In genomic region chr6:133359760-133360159, GRCh38 we compare ENCODE assay signal across 19 cellular contexts.
"Had no signal": no experiment of that assay in that cellular context is flagged by ENCODE, and none has a peak within 500 bp of the region (broad histone marks: within the 10 kb centered on the region; RNA-seq: fewer than 3 reads in every experiment).

No MANE protein-coding gene starts in this region.

- H3K4me3 ChIP-seq: lung, pancreas, sigmoid colon, smooth muscle cell, stomach, thyroid gland, vagina had no signal

- H3K27ac ChIP-seq: dorsolateral prefrontal cortex, neutrophil, pancreas, sigmoid colon, stomach, thyroid gland, vagina had no signal

- DNase-seq: cerebellar nuclear complex; dorsolateral prefrontal cortex; effector CD4-positive, alpha-beta T cell; left colon; midbrain; natural killer cell; pancreas; sigmoid colon; stimulated activated CD4-positive, alpha-beta T cell treated with anti-CD3 and anti-CD28 coated beads, Interleukin-12 subunit alpha, Interleukin-12 subunit beta, amount 100 ng/mL, for 4 hours; stimulated activated CD4-positive, alpha-beta T cell treated with anti-CD3 and anti-CD28 coated beads, Interleukin-2, amount 100 ng/mL, for 24 hours; stimulated activated CD4-positive, alpha-beta T cell treated with anti-CD3 and anti-CD28 coated beads, Interleukin-4, amount 100 ng/mL, for 24 hours; stimulated activated naive CD4-positive, alpha-beta T cell treated with Interleukin-2 at 50 U/mL for 16 hours; stomach; thyroid gland had no signal

- H3K36me3 ChIP-seq: neutrophil, pancreas, sigmoid colon, stomach, thyroid gland, vagina had no signal

- ATAC-seq: left colon; natural killer cell; pancreas; stimulated activated effector memory CD8-positive, alpha-beta T cell treated with anti-CD3 and anti-CD28 coated beads, Interleukin-12 subunit alpha, Interleukin-12 subunit beta, amount 100 ng/mL, for 72 hours had no signal

- H3K4me1 ChIP-seq: pancreas, sigmoid colon, stomach, thyroid gland, vagina had no signal

- H3K4me2 ChIP-seq: smooth muscle cell had no signal

- H3K27me3 ChIP-seq: dorsolateral prefrontal cortex, neutrophil, pancreas, sigmoid colon, stomach, thyroid gland, vagina had no signal

- H3K9me3 ChIP-seq: neutrophil, pancreas, sigmoid colon, stomach, thyroid gland, vagina had no signal
